Comparison of ENCODE assay signal across 29 cellular contexts in genomic region chr18:78492813-78493371, GRCh38.
"Had no signal": no experiment of that assay in that cellular context is flagged by ENCODE, and none has a peak within 500 bp of the region (broad histone marks: within the 10 kb centered on the region; RNA-seq: fewer than 3 reads in every experiment).

No MANE protein-coding gene starts in this region.

- H3K27ac ChIP-seq: SK-N-MC had no signal

- H3K4me3 ChIP-seq: SK-N-MC had no signal

- H3K27me3 Mint-ChIP-seq: activated B cell treated with CpG ODN at 0.5 μM for 24 hours, IgD-negative memory B cell, T-cell had no signal

- H3K27ac Mint-ChIP-seq: activated B cell treated with CpG ODN at 0.5 μM for 24 hours, IgD-negative memory B cell, T-cell had no signal

- H3K4me1 Mint-ChIP-seq: activated B cell treated with CpG ODN at 0.5 μM for 24 hours, IgD-negative memory B cell, T-cell had no signal

- DNase-seq: activated B cell treated with CpG ODN at 0.5 μM for 24 hours; activated CD4-positive, alpha-beta T cell treated with anti-CD3 and anti-CD28 coated beads for 1 hour; activated CD4-positive, alpha-beta T cell treated with anti-CD3 and anti-CD28 coated beads, Interleukin-2, amount 50 U/mL, for 1 hour; activated CD8-positive, alpha-beta memory T cell treated with anti-CD3 and anti-CD28 coated beads for 24 hours; activated gamma-delta T cell treated with Interleukin-2 at 50 U/mL for 16 hours; activated naive CD4-positive, alpha-beta T cell treated with anti-CD3 and anti-CD28 coated beads, Interleukin-2, amount 50 U/mL, for 16 hours; activated T-cell treated with anti-CD3 and anti-CD28 coated beads, Interleukin-2, amount 50 U/mL, for 4 hours; amygdala; KG1; NCI-H1092 treated with DMSO at 0.1 percent for 48 hours; NCI-H1417 treated with DMSO at 0.1 percent for 48 hours; NCI-H1694; NCI-H2029; NCI-H2107; NCI-H2171 treated with DMSO at 0.1 percent for 48 hours; NCI-H226; NCI-H526 treated with DMSO at 0.1 percent for 48 hours; NK-92 treated with Interleukin-12 subunit alpha and Interleukin-12 subunit beta, amount 100 ng/mL, for 24 hours; OCI-M1; RPMI8226; T-cell; T1000 had no signal

- H3K36me3 Mint-ChIP-seq: brain, IgD-negative memory B cell, T-cell had no signal

- ATAC-seq: activated T-cell treated with anti-CD3 and anti-CD28 coated beads, Interleukin-2, amount 50 U/mL, for 4 hours; Panc1; Right ventricle myocardium inferior; T-cell had no signal

- H3K4me3 Mint-ChIP-seq: activated B cell treated with CpG ODN at 0.5 μM for 24 hours; activated T-cell treated with anti-CD3 and anti-CD28 coated beads, Interleukin-2, amount 50 U/mL, for 4 hours; brain; IgD-negative memory B cell; T-cell had no signal

- FAIRE-seq: astrocyte, TTC549 had no signal
